In genomic region chr9:4762889-4763521, GRCh38 we compare ENCODE assay signal across 8 cellular contexts. TPM values are rescaled to one million over a fixed set of nuclear protein-coding genes. Genes with fewer than 3 reads are reported as not detected.
DNase-seq lines count a peak whose midpoint lies in the region; ATAC-seq and TF ChIP-seq lines count a peak whose summit lies in the region.

No MANE protein-coding gene starts in this region.

- no peaks in the 10 kb centered on the region for H3K36me3 Mint-ChIP-seq in activated CD4-positive, alpha-beta memory T cell treated with anti-CD3 and anti-CD28 coated beads for 36 hours

- H3K4me1 Mint-ChIP-seq in activated CD4-positive, alpha-beta memory T cell treated with anti-CD3 and anti-CD28 coated beads for 36 hours (ENCODE audit: low read depth): peaks cover 11% of the 10 kb centered on the region

- H3K4me1 ChIP-seq in right cardiac atrium (ENCODE audit: control insufficient read depth, insufficient read depth, low read length) (no peaks in the 10 kb centered on the region), sigmoid colon (peaks cover 0 to 8% (median 5%) of the 10 kb centered on the region in 4 donors)

- CTCF ChIA-PET in activated CD4-positive, alpha-beta memory T cell treated with anti-CD3 and anti-CD28 coated beads for 36 hours (lab: Charles Lee): interaction anchor here (0.7 to 6.5 kb wide), 25 partner anchors 9 to 838 kb away, joined by 3 to 106 read pairs (median 4); partner anchors contain the start of genes AK3, JAK2 and RCL1

- H3K27me3 ChIP-seq in right cardiac atrium (ENCODE audit: control insufficient read depth, insufficient read depth): no peaks in the 10 kb centered on the region
- peaks cover 0 to 12% (median 0%) of the 10 kb centered on the region in 3 donors for H3K27me3 ChIP-seq in sigmoid colon

- intact Hi-C loops in activated CD4-positive, alpha-beta memory T cell treated with anti-CD3 and anti-CD28 coated beads for 36 hours (cut with micrococcal nuclease): loop anchor here (1.0 to 5.0 kb wide), 9 partner anchors 29 to 674 kb away; partner anchors contain the start of genes PLGRKT and RCL1
- intact Hi-C loops in right cardiac atrium (cut with DNase I) (loop anchor here (5.0 to 10.0 kb wide), 3 partner anchors 222 to 832 kb away; partner anchors contain the start of gene JAK2 (in 4 of the 4)), sigmoid colon (cut with DNase I) (loop anchor here (2.0 to 5.0 kb wide), 3 partner anchors 34 to 829 kb away; no protein-coding TSS in a partner anchor)

- H3K4me3 ChIP-seq in right cardiac atrium (ENCODE audit: low read length): peak overlapping the region; percentile 41
- H3K4me3 ChIP-seq in sigmoid colon: peak overlapping the region in 2 of 4 donors; percentile 4 to 10

- POLR2A ChIA-PET in activated CD4-positive, alpha-beta memory T cell treated with anti-CD3 and anti-CD28 coated beads for 36 hours (lab: Charles Lee): no interaction called here

- H3K36me3 ChIP-seq in sigmoid colon: no peaks in the 10 kb centered on the region

- WGBS in right cardiac atrium: 33% methylated on average over 14 of the region's 14 CpGs
- 10 to 29% methylated on average over 14 of the region's 14 CpGs for WGBS in sigmoid colon, 2 donors

- H3K4me3 Mint-ChIP-seq in activated CD4-positive, alpha-beta memory T cell treated with anti-CD3 and anti-CD28 coated beads for 36 hours: peak overlapping the region; percentile 17

- H3K27me3 Mint-ChIP-seq in activated CD4-positive, alpha-beta memory T cell treated with anti-CD3 and anti-CD28 coated beads for 36 hours: peaks cover 3% of the 10 kb centered on the region

- no peaks in the 10 kb centered on the region for H3K9me3 Mint-ChIP-seq in activated CD4-positive, alpha-beta memory T cell treated with anti-CD3 and anti-CD28 coated beads for 36 hours

- TF ChIP-seq CTCF in sigmoid colon (IDR thresholded peaks at IDR 0.05): no peak

- H3K9me3 ChIP-seq in right cardiac atrium (ENCODE audit: control insufficient read depth, low read length) (no peaks in the 10 kb centered on the region), sigmoid colon (no peaks in the 10 kb centered on the region)

- TF ChIP-seq EP300 in sigmoid colon (IDR thresholded peaks at IDR 0.05): no peak

- TF ChIP-seq POLR2A in sigmoid colon (IDR thresholded peaks at IDR 0.05): no peak

- DNase-seq in GM19238 (ENCODE audit: insufficient read length, low spot score) (peak; percentile 10), right cardiac atrium (peak; percentile 42 to 65 (median 63)), sigmoid colon (peak; percentile 67), amniotic stem cell (lab: John Stamatoyannopoulos, UW) (no peak), GM03348 (ENCODE audit: low spot score) (no peak)
- DNase-seq in activated CD4-positive, alpha-beta memory T cell treated with anti-CD3 and anti-CD28 coated beads for 36 hours: peak; percentile 23
- DNase-seq in stimulated activated CD8-positive, alpha-beta memory T cell treated with anti-CD3 and anti-CD28 coated beads, Interleukin-4, amount 100 ng/mL, for 48 hours: no peak

- peak; percentile 1 for ATAC-seq in HG03378 (IDR thresholded peaks at IDR 0.05; ENCODE audit: unreplicated experiment)
- peak; percentile 79 to 84 for ATAC-seq in right cardiac atrium

- no peak overlapping the region for H3K27ac ChIP-seq in right cardiac atrium (ENCODE audit: low read length)
- peak overlapping the region in 2 of 4 donors; percentile 2 to 46 for H3K27ac ChIP-seq in sigmoid colon

- H3K27ac Mint-ChIP-seq in activated CD4-positive, alpha-beta memory T cell treated with anti-CD3 and anti-CD28 coated beads for 36 hours: peak overlapping the region; percentile 42

RNA-seq across cellular contexts. Expression of gene AK3, which starts 22.0 kb away (rescaled TPM):
- 10 to 100 TPM; 33.8 to 34.5 TPM for total RNA-seq in activated CD4-positive, alpha-beta memory T cell treated with anti-CD3 and anti-CD28 coated beads for 36 hours
- total RNA-seq in right cardiac atrium (100 to 1,000 TPM; 111 to 153 (median 125) TPM), sigmoid colon (100 to 1,000 TPM in 3 of 4 donors, 10 to 100 TPM in 1; 94.1 to 122 (median 105) TPM)
- polyA plus RNA-seq in right cardiac atrium (91.3 TPM), sigmoid colon (100 to 1,000 TPM in 1 of 3 donors, 10 to 100 TPM in 2; 36.8 to 116 (median 65.5) TPM)

RNA-seq across cellular contexts. Expression of gene RCL1, which starts 29.7 kb away (rescaled TPM):
- total RNA-seq in activated CD4-positive, alpha-beta memory T cell treated with anti-CD3 and anti-CD28 coated beads for 36 hours: 10 to 100 TPM; 26.0 to 28.2 TPM
- total RNA-seq in right cardiac atrium (1 to 10 TPM; 6.1 to 8.1 (median 6.6) TPM), sigmoid colon (10 to 100 TPM; 19.7 to 24.1 (median 21.9) TPM)
- polyA plus RNA-seq in right cardiac atrium (4.8 TPM), sigmoid colon (10 to 100 TPM in 1 of 3 donors, 1 to 10 TPM in 2; 5.1 to 14.5 (median 8.4) TPM)

Comparison
In these comparisons a context has a peak if more than half of its experiments do, and no peak if none do; other contexts are left out.
1. DNase-seq: peak in GM19238 (single experiment), activated CD4-positive, alpha-beta memory T cell treated with anti-CD3 and anti-CD28 coated beads for 36 hours (single experiment), right cardiac atrium (3 of 3) and sigmoid colon (single experiment); none in stimulated activated CD8-positive, alpha-beta memory T cell treated with anti-CD3 and anti-CD28 coated beads, Interleukin-4, amount 100 ng/mL, for 48 hours (single experiment), amniotic stem cell (single experiment) and GM03348 (single experiment).